17 cellular contexts compared by ENCODE assay signal in genomic region chr5:72241346-72242003, GRCh38.
DNase-seq lines count a peak whose midpoint lies in the region; ATAC-seq and TF ChIP-seq lines count a peak whose summit lies in the region.
"Had no signal": no experiment of that assay in that cellular context is flagged by ENCODE, and none has a peak within 500 bp of the region (broad histone marks: within the 10 kb centered on the region; RNA-seq: fewer than 3 reads in every experiment).

No MANE protein-coding gene starts in this region.

- H3K4me3 ChIP-seq in endodermal cell (ENCODE audit: low read length) = no peak overlapping the region
- H3K4me3 ChIP-seq: SK-N-MC, transverse colon had no signal

- WGBS in endodermal cell (ENCODE audit: insufficient coverage in 1 of 2, insufficient read length in 1 of 2), 2 experiments = 75 to 86% methylated on average over 2 to 5 of the region's 5 CpGs

- ATAC-seq in GM21360 (IDR thresholded peaks at IDR 0.05; ENCODE audit: unreplicated experiment) (no peak), HG02588 (IDR thresholded peaks at IDR 0.05; ENCODE audit: unreplicated experiment) (no peak)
- ATAC-seq: activated CD8-positive, alpha-beta T cell treated with anti-CD3 and anti-CD28 coated beads, Interleukin-2, amount 10 ng/mL, durations not matched to agents 7 days and 5 days; activated T-helper 17 cell treated with anti-CD3 and anti-CD28 coated beads, Interleukin-2, amount 50 U/mL, for 72 hours had no signal

- H3K27ac Mint-ChIP-seq in endodermal cell = no peak overlapping the region
- H3K27ac Mint-ChIP-seq: activated CD8-positive, alpha-beta T cell treated with anti-CD3 and anti-CD28 coated beads, Interleukin-2, amount 10 ng/mL, durations not matched to agents 7 days and 5 days; activated T-helper 17 cell treated with anti-CD3 and anti-CD28 coated beads, Interleukin-2, amount 50 U/mL, for 72 hours had no signal

- H3K9me3 ChIP-seq in endodermal cell (ENCODE audit: control insufficient read depth, low read length) = no peaks in the 10 kb centered on the region
- H3K9me3 ChIP-seq: transverse colon had no signal

- H3K36me3 ChIP-seq in endodermal cell (ENCODE audit: control insufficient read depth, insufficient read depth, low read length) = peaks cover 22% of the 10 kb centered on the region

- no peak for TF ChIP-seq CTCF in endodermal cell (conservative IDR thresholded peaks at IDR 0.05)

- peaks cover 12% of the 10 kb centered on the region for H3K36me3 Mint-ChIP-seq in endodermal cell (ENCODE audit: low read depth)

- in situ Hi-C loops in G401 (cut with HindIII; ENCODE audit: low sequenced_read_pairs) = no loop called here

- peaks cover 35% of the 10 kb centered on the region for H3K4me1 Mint-ChIP-seq in endodermal cell

- H3K9me3 Mint-ChIP-seq in endodermal cell = no peaks in the 10 kb centered on the region
- H3K9me3 Mint-ChIP-seq: activated T-helper 17 cell treated with anti-CD3 and anti-CD28 coated beads, Interleukin-2, amount 50 U/mL, for 72 hours had no signal

- no peak overlapping the region for H3K9ac ChIP-seq in endodermal cell (ENCODE audit: extremely low read depth, low read length, poor library complexity, severe bottlenecking)

- H3K4me3 Mint-ChIP-seq in endodermal cell = no peak overlapping the region
- H3K4me3 Mint-ChIP-seq: activated CD8-positive, alpha-beta T cell treated with anti-CD3 and anti-CD28 coated beads, Interleukin-2, amount 10 ng/mL, durations not matched to agents 7 days and 5 days; activated T-helper 17 cell treated with anti-CD3 and anti-CD28 coated beads, Interleukin-2, amount 50 U/mL, for 72 hours had no signal

- no peaks in the 10 kb centered on the region for H3K27me3 ChIP-seq in endodermal cell (ENCODE audit: control insufficient read depth, insufficient read depth, low read length, poor library complexity, severe bottlenecking)
- H3K27me3 ChIP-seq: transverse colon had no signal

- peak overlapping the region; percentile 49 for H3K27ac ChIP-seq in endodermal cell (ENCODE audit: low read depth, low read length)
- H3K27ac ChIP-seq: SK-N-MC, transverse colon had no signal

- no peaks in the 10 kb centered on the region for H3K27me3 Mint-ChIP-seq in endodermal cell (ENCODE audit: insufficient read depth)
- H3K27me3 Mint-ChIP-seq: activated T-helper 17 cell treated with anti-CD3 and anti-CD28 coated beads, Interleukin-2, amount 50 U/mL, for 72 hours had no signal

- DNase-seq in G401 (ENCODE audit: low spot score) (peak; percentile 74), NCI-H69 (lab: John Stamatoyannopoulos, UW) (peak; percentile 91), endodermal cell (no peak), occipital lobe (lab: John Stamatoyannopoulos, UW) (peak; percentile 13), NCI-H1048 (lab: John Stamatoyannopoulos, UW) (no peak), CD1c-positive myeloid dendritic cell (ENCODE audit: extremely low spot score) (no peak)
- DNase-seq: activated CD8-positive, alpha-beta T cell treated with anti-CD3 and anti-CD28 coated beads, Interleukin-2, amount 10 ng/mL, durations not matched to agents 7 days and 5 days; DND-41; effector CD8-positive, alpha-beta T cell; IMR-90; NCI-H1105 treated with DMSO at 0.1 percent for 48 hours; NK-92 treated with Interleukin-12 subunit alpha and Interleukin-12 subunit beta, amount 100 ng/mL, for 24 hours; transverse colon had no signal

- H3K4me1 ChIP-seq in endodermal cell (ENCODE audit: control insufficient read depth, insufficient read depth, low read length) = no peaks in the 10 kb centered on the region

Comparison
In these comparisons a context has a peak if more than half of its experiments do, and no peak if none do; other contexts are left out.
1. DNase-seq: peak in G401 (single experiment), NCI-H69 (single experiment) and occipital lobe (single experiment); none in endodermal cell (single experiment), NCI-H1048 (single experiment) and CD1c-positive myeloid dendritic cell (single experiment).